In genomic region chr7:101321491-101322401, GRCh38 we compare ENCODE assay signal across 1 cellular context.
TF ChIP-seq lines count a peak whose summit lies in the region.

Gene IFT22, minus strand, starts transcription at chr7:101321812. Its CDS starts 103 bp downstream, at chr7:101321709.

TF ChIP-seq in HEK293, 187 proteins besides CTCF, POLR2A, EP300 and RAD21 (continued from another document):
- TF ChIP-seq PRDM6 (tag by site-specific recombination; IDR thresholded peaks at IDR 0.05), result no peak
- peak; percentile 72; the same call in 1 of the 2 replicates for TF ChIP-seq ZNF76 (tag by site-specific recombination; IDR thresholded peaks at IDR 0.05; ENCODE audit: borderline replicate concordance, low read depth)
